9 cellular contexts compared by ENCODE assay signal in genomic region chr5:178116406-178116885, GRCh38. TPM values are rescaled to one million over a fixed set of nuclear protein-coding genes. Genes with fewer than 3 reads are reported as not detected.
DNase-seq lines count a peak whose midpoint lies in the region; ATAC-seq and TF ChIP-seq lines count a peak whose summit lies in the region.
"Had no signal": no experiment of that assay in that cellular context is flagged by ENCODE, and none has a peak within 500 bp of the region (broad histone marks: within the 10 kb centered on the region; RNA-seq: fewer than 3 reads in every experiment).

No MANE protein-coding gene starts in this region.

- no peak overlapping the region for H3K4me3 ChIP-seq in HEK293 (ENCODE audit: low read depth, low read length)
- no peak overlapping the region for H3K4me3 ChIP-seq in body of pancreas

- POLR2A ChIA-PET in HEK293 (lab: Yijun Ruan, JAX) = interaction anchor here (0.8 to 2.0 kb wide), 3 partner anchors 15 to 88 kb away, joined by 3 to 8 read pairs (median 4); partner anchors contain the start of genes HNRNPAB, NHP2 and RMND5B
- POLR2A ChIA-PET in WTC11 (lab: Charles Lee) = interaction anchor here (0.6 to 6.0 kb wide), 9 partner anchors 9 to 962 kb away, joined by 3 to 60 read pairs (median 4); partner anchors contain the start of gene RMND5B

- intact Hi-C loops in body of pancreas (cut with DNase I) = no loop called here

- H3K36me3 ChIP-seq in HEK293 (ENCODE audit: control insufficient read depth in 2 of 2, insufficient read depth in 1 of 2, low read length in 2 of 2) (no peaks in the 10 kb centered on the region), body of pancreas (replicated peaks in 1 of 2; ENCODE audit: insufficient read depth in 1 of 2, low read depth in 2 of 2) (no peaks in the 10 kb centered on the region)

- H3K27me3 Mint-ChIP-seq in WTC11 (ENCODE audit: low read depth) = no peaks in the 10 kb centered on the region

- TF ChIP-seq CTCF in HEK293 (tag by site-specific recombination; IDR thresholded peaks at IDR 0.05) (no peak), WTC11 (IDR thresholded peaks at IDR 0.05) (no peak), body of pancreas (IDR thresholded peaks at IDR 0.05) (no peak)

- 23 to 24% methylated on average over 12 to 18 of the region's 18 CpGs for WGBS in body of pancreas, 2 donors

- no peaks in the 10 kb centered on the region for H3K9me3 ChIP-seq in HEK293 (ENCODE audit: control insufficient read depth, insufficient read depth, low read depth, low read length)
- no peaks in the 10 kb centered on the region for H3K9me3 ChIP-seq in body of pancreas

- peaks cover 52% of the 10 kb centered on the region for H3K4me1 Mint-ChIP-seq in WTC11

- peaks cover 3% of the 10 kb centered on the region; the same call in 1 of the 2 replicates for H3K36me3 Mint-ChIP-seq in WTC11

- ATAC-seq in WTC11 (peak; percentile 3; the same call in 1 of the 2 replicates), HG02981 (IDR thresholded peaks at IDR 0.05; ENCODE audit: unreplicated experiment) (no peak), body of pancreas (no peak)

- peak; percentile 3 for DNase-seq in COLO668 (lab: John Stamatoyannopoulos, UW; ENCODE audit: unreplicated experiment)
- DNase-seq in WTC11 (ENCODE audit: low spot score) = no peak
- DNase-seq in effector CD8-positive, alpha-beta T cell (lab: John Stamatoyannopoulos, UW) = peak; percentile 72
- DNase-seq in stimulated activated CD8-positive, alpha-beta memory T cell treated with anti-CD3 and anti-CD28 coated beads, Interleukin-15, amount 100 ng/mL, for 48 hours (ENCODE audit: low read depth in 2 of 2) = peak; percentile 70 to 80
- no peak for DNase-seq in body of pancreas
- no peak for DNase-seq in RKO (ENCODE audit: low spot score)

- 0 out of 2 replicates have a peak, but pooled peaks cover 2% of the 10 kb centered on the region for H3K4me1 ChIP-seq in HEK293 (ENCODE audit: control insufficient read depth, insufficient read depth, low read length)
- H3K4me1 ChIP-seq in body of pancreas = peaks cover 21% of the 10 kb centered on the region

- H3K27me3 ChIP-seq in body of pancreas = peaks cover 0 to 8% of the 10 kb centered on the region in 2 donors

- H3K27ac ChIP-seq in HEK293 (ENCODE audit: extremely low read depth, low read depth, low read length) = no peak overlapping the region
- no peak overlapping the region for H3K27ac ChIP-seq in body of pancreas
- H3K27ac ChIP-seq: epithelial cell of prostate had no signal

- TF ChIP-seq POLR2A in body of pancreas (IDR thresholded peaks at IDR 0.05) = no peak

- peak overlapping the region; percentile 99 for H3K4me3 Mint-ChIP-seq in WTC11

- CTCF ChIA-PET in HEK293 (lab: Yijun Ruan, JAX) (no interaction called here), WTC11 (lab: Charles Lee) (interaction anchor here (0.6 to 8.9 kb wide), 7 partner anchors 10 to 285 kb away, joined by 3 to 138 read pairs (median 5); partner anchors contain the start of gene NHP2)

- peak overlapping the region; percentile 97 for H3K27ac Mint-ChIP-seq in WTC11

- H3K9me3 Mint-ChIP-seq in WTC11 = peaks cover 5% of the 10 kb centered on the region; the same call in 1 of the 2 replicates

TF ChIP-seq in HEK293, 187 proteins besides CTCF, POLR2A, EP300 and RAD21:
- TF ChIP-seq ZFHX2 (tag by site-specific recombination; conservative IDR thresholded peaks at IDR 0.05) (peak; percentile 90), ZNF16 (tag by site-specific recombination; IDR thresholded peaks at IDR 0.05; ENCODE audit: low read depth) (no peak), EGR2 (tag by site-specific recombination; IDR thresholded peaks at IDR 0.05; ENCODE audit: low read depth) (peak; percentile 85), ZNF600 (tag by site-specific recombination; IDR thresholded peaks at IDR 0.05) (0 out of 2 replicates have a peak, but pooled peaks have one; percentile 15), SP2 (tag by site-specific recombination; IDR thresholded peaks at IDR 0.05) (0 out of 2 replicates have a peak, but pooled peaks have one; percentile 6), ZNF645 (tag by site-specific recombination; IDR thresholded peaks at IDR 0.05) (no peak), ZIC2 (tag by site-specific recombination; IDR thresholded peaks at IDR 0.05) (0 out of 2 replicates have a peak, but pooled peaks have one; percentile 7), KLF1 (tag by site-specific recombination; IDR thresholded peaks at IDR 0.05) (peak; percentile 38; the same call in 1 of the 2 replicates), HIC1 (tag by site-specific recombination; IDR thresholded peaks at IDR 0.05) (0 out of 2 replicates have a peak, but pooled peaks have one; percentile 19)

TF ChIP-seq in WTC11, 78 proteins besides CTCF, POLR2A, EP300 and RAD21:
- TF ChIP-seq HMGXB4 (CRISPR knock-in tag; IDR thresholded peaks at IDR 0.05) = no peak
- TF ChIP-seq ATF1 (CRISPR knock-in tag; IDR thresholded peaks at IDR 0.05) = no peak
- TF ChIP-seq GTF2I (CRISPR knock-in tag; conservative IDR thresholded peaks at IDR 0.05) = no peak
- TF ChIP-seq ZNF263 (CRISPR knock-in tag; IDR thresholded peaks at IDR 0.05; ENCODE audit: low read depth) = no peak
- TF ChIP-seq FOXJ3 (CRISPR knock-in tag; IDR thresholded peaks at IDR 0.05; ENCODE audit: borderline replicate concordance) = no peak
TF ChIP-seq in WTC11: peak in this region for 0.

RNA-seq across cellular contexts. Expression of gene N4BP3, which starts 3.1 kb away (rescaled TPM):
- 40.3 to 46.2 TPM (median 41.6 TPM) in 3 replicates for total RNA-seq in WTC11 (2021)
- 1 to 10 TPM in 1 of 2 donors, under 1 TPM in 1; 0.52 to 2.6 TPM for total RNA-seq in body of pancreas

RNA-seq across cellular contexts. Expression of gene RMND5B, which starts 14.4 kb away (rescaled TPM):
- total RNA-seq in WTC11 (2021) (86.1 to 93.3 TPM (median 92.5 TPM) in 3 replicates), body of pancreas (10 to 100 TPM; 25.7 to 49.8 TPM)

RNA-seq across cellular contexts. Expression of gene NHP2, which starts 37.2 kb away (rescaled TPM):
- total RNA-seq in WTC11 (2021) = 263 to 269 TPM (median 264 TPM) in 3 replicates
- total RNA-seq in body of pancreas = 10 to 100 TPM; 63.9 to 80.2 TPM

Comparison
In these comparisons a context has a peak if more than half of its experiments do, and no peak if none do; other contexts are left out.
1. DNase-seq: peak in COLO668 (single experiment), effector CD8-positive, alpha-beta T cell (single experiment) and stimulated activated CD8-positive, alpha-beta memory T cell treated with anti-CD3 and anti-CD28 coated beads, Interleukin-15, amount 100 ng/mL, for 48 hours (2 of 2); none in WTC11 (single experiment), body of pancreas (0 of 4) and RKO (single experiment).
2. RNA of gene N4BP3, which starts 3.1 kb away (total RNA-seq): 40.3 to 46.2 TPM in WTC11; 0.52 to 2.6 TPM in body of pancreas; every median in the first group is over 10 times any median in the second.